13 cellular contexts compared by ENCODE assay signal in the genomic region with DNA sequence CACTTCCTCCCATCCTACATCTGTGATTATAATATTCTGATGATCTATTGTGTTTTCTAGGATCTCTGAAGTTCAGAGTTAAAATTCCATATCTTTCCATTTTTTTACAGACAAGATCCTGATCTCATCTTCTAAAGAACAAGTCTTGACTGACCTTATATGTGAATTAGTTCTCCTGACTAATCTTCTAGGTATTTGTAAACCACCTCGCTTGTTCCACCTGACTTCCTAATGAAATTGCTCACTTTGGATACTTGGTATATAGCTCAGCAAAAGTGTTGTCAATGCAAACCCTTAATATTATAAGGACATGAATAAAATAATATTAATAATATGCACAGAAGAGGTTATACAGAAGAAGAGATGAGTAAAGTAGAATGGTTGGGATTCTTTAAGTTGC.
"Had no signal": no experiment of that assay in that cellular context is flagged by ENCODE, and none has a peak within 500 bp of the region (broad histone marks: within the 10 kb centered on the region; RNA-seq: fewer than 3 reads in every experiment).

No MANE protein-coding gene starts in this region.

- H3K27me3 ChIP-seq: brain microvascular endothelial cell, spleen had no signal

- H3K9me3 ChIP-seq: psoas muscle, spleen had no signal

- H3K36me3 ChIP-seq: brain microvascular endothelial cell, spleen had no signal

- H3K4me1 ChIP-seq: psoas muscle had no signal

- DNase-seq: activated CD4-positive, alpha-beta memory T cell treated with anti-CD3 and anti-CD28 coated beads for 36 hours; activated CD4-positive, alpha-beta T cell treated with anti-CD3 and anti-CD28 coated beads for 1 hour; activated effector memory CD4-positive, alpha-beta T cell treated with anti-CD3 and anti-CD28 coated beads, Interleukin-2, amount 50 U/mL, for 16 hours; activated T-cell treated with anti-CD3 and anti-CD28 coated beads, Interleukin-2, amount 50 U/mL, for 48 hours; dermis blood vessel endothelial cell; hypothalamus; psoas muscle; spleen; stimulated activated naive CD8-positive, alpha-beta T cell treated with anti-CD3 and anti-CD28 coated beads, Interleukin-15, amount 100 ng/mL, for 72 hours; T-helper 1 cell had no signal

- ATAC-seq: psoas muscle; sciatic nerve; stimulated activated naive CD8-positive, alpha-beta T cell treated with anti-CD3 and anti-CD28 coated beads, Interleukin-15, amount 100 ng/mL, for 72 hours had no signal

- H3K4me3 ChIP-seq: lung, psoas muscle, spleen had no signal

- H3K27ac ChIP-seq: brain microvascular endothelial cell, psoas muscle, spleen had no signal
